In genomic region chr2:87223873-87224272, GRCh38 we compare ENCODE assay signal across 7 cellular contexts.
DNase-seq lines count a peak whose midpoint lies in the region; ATAC-seq, FAIRE-seq and TF ChIP-seq lines count a peak whose summit lies in the region.
"Not testable (repeated sequence)": the region's sequence is repeated elsewhere in the genome, so short reads cannot be mapped to it uniquely, and the experiment has no call there.

No MANE protein-coding gene starts in this region.

- not testable (repeated sequence) for H3K79me1 ChIP-seq in IMR-90 (ENCODE audit: low read depth in 1 of 2, low read length in 2 of 2)

- not testable (repeated sequence) for TF ChIP-seq RAD21 in IMR-90 (IDR thresholded peaks at IDR 0.05; ENCODE audit: low read length); K562 (CRISPR knock-in tag; conservative IDR thresholded peaks at IDR 0.05 in 1 of 2, IDR thresholded peaks at IDR 0.05 in 1 of 2); HepG2 (CRISPR knock-in tag; IDR thresholded peaks at IDR 0.05)

- H3K4ac ChIP-seq in IMR-90 (ENCODE audit: low read depth, low read length), result not testable (repeated sequence)

- not testable (repeated sequence) for H3K18ac ChIP-seq in IMR-90 (ENCODE audit: low read depth, low read length)

- H2BK120ac ChIP-seq in IMR-90 (ENCODE audit: low read depth, low read length), result not testable (repeated sequence)

- H3K23ac ChIP-seq in IMR-90 (ENCODE audit: low read depth, low read length), result not testable (repeated sequence)

- in situ Hi-C loops in IMR-90 (cut with MboI; ENCODE audit: low sequenced_read_pairs), result loop anchor here (25.0 kb wide), 1 partner anchor 788 kb away; the partner anchor contains the start of gene RNU2-63P
- in situ Hi-C loops in K562 (cut with MboI); HepG2 (cut with HindIII; ENCODE audit: extremely low pct_ligation_motif_present, low pct_unique_long_range_greater_than_20kb): not testable (repeated sequence)

- not testable (repeated sequence) for H3K79me2 ChIP-seq in GM23338 (replicated peaks; ENCODE audit: insufficient read depth); astrocyte (ENCODE audit: insufficient read depth, low read length); K562 (ENCODE audit: control insufficient read depth, insufficient read depth, low read length); endothelial cell of umbilical vein (ENCODE audit: control insufficient read depth, insufficient read depth, low read length); HepG2 (ENCODE audit: insufficient read depth, low read length)

- not testable (repeated sequence) for H3K4me1 Mint-ChIP-seq in GM23338; astrocyte (ENCODE audit: low read depth, unreplicated experiment)

- H3K9me3 ChIP-seq in IMR-90 (ENCODE audit: control insufficient read depth, insufficient read depth, low read length); astrocyte (ENCODE audit: insufficient read depth, low read depth, low read length); K562 (replicated peaks; ENCODE audit: control insufficient read depth, insufficient read depth, low read depth, low read length); endothelial cell of umbilical vein (replicated peaks; ENCODE audit: control insufficient read depth, insufficient read depth, low read length); HepG2 (ENCODE audit: low read length): not testable (repeated sequence)

- not testable (repeated sequence) for H2AFZ ChIP-seq in GM23338; IMR-90 (replicated peaks; ENCODE audit: low read length, poor library complexity); astrocyte (ENCODE audit: low read depth, low read length); K562 (ENCODE audit: low read depth, low read length); endothelial cell of umbilical vein (ENCODE audit: low read depth, low read length); HepG2 (ENCODE audit: low read length)

- TF ChIP-seq POLR2A in IMR-90 (IDR thresholded peaks at IDR 0.05; ENCODE audit: low read depth, low read length); K562 (conservative IDR thresholded peaks at IDR 0.05); endothelial cell of umbilical vein (IDR thresholded peaks at IDR 0.05; ENCODE audit: low read depth, low read length); HepG2 (IDR thresholded peaks at IDR 0.05; ENCODE audit: insufficient read depth in 1 of 2, low read depth in 2 of 2, low read length in 2 of 2): not testable (repeated sequence)

- not testable (repeated sequence) for H3K56ac ChIP-seq in IMR-90 (ENCODE audit: extremely low read depth, insufficient read depth, low read length)

- not testable (repeated sequence) for DNase-seq in GM23338 (ENCODE audit: low spot score); IMR-90; astrocyte (ENCODE audit: low read depth); K562 (ENCODE audit: extremely low read depth in 1 of 4, low spot score in 3 of 4); endothelial cell of umbilical vein (ENCODE audit: low read depth, low spot score); HepG2 (ENCODE audit: low spot score)

- not testable (repeated sequence) for H3F3A ChIP-seq in GM23338 (replicated peaks; ENCODE audit: low read depth)

- not testable (repeated sequence) for H3K36me3 ChIP-seq in GM23338 (ENCODE audit: insufficient read depth); IMR-90 (ENCODE audit: control insufficient read depth, insufficient read depth, low read length); astrocyte (ENCODE audit: insufficient read depth, low read length); K562 (ENCODE audit: control insufficient read depth, insufficient read depth, low read length); endothelial cell of umbilical vein (ENCODE audit: control insufficient read depth in 2 of 2, extremely low read depth in 1 of 2, insufficient read depth in 2 of 2, low read length in 2 of 2); HepG2 (replicated peaks in 1 of 2; ENCODE audit: control insufficient read depth in 1 of 2, insufficient read depth in 2 of 2, low read length in 2 of 2)

- H2BK20ac ChIP-seq in IMR-90 (ENCODE audit: low read depth, low read length), result not testable (repeated sequence)

- not testable (repeated sequence) for H3K9me3 Mint-ChIP-seq in GM23338; astrocyte (ENCODE audit: unreplicated experiment)

- H2AK9ac ChIP-seq in IMR-90 (replicated peaks; ENCODE audit: low read depth, low read length, poor library complexity), result not testable (repeated sequence)

- CTCF ChIA-PET in IMR-90 (lab: Yijun Ruan, JAX); K562 (lab: Yijun Ruan, JAX; ENCODE audit: low intra/inter-chr PET ratio); endothelial cell of umbilical vein (lab: Charles Lee); HepG2 (lab: Yijun Ruan, JAX; ENCODE audit: low intra/inter-chr PET ratio, low total read pairs): not testable (repeated sequence)

- WGBS in IMR-90 (ENCODE audit: extremely low coverage in 2 of 2, insufficient read length in 1 of 2), 2 experiments, result no CpG with 5 or more reads among the region's 3 CpGs
- WGBS in K562 (ENCODE audit: insufficient coverage, low coverage, missing lambda C conversion rate), result 0% methylated on average over 1 of the region's 3 CpGs
- WGBS in HepG2 (ENCODE audit: low lambda C conversion rate), result 0% methylated on average over 2 of the region's 3 CpGs

- H3K4me3 Mint-ChIP-seq in GM23338; astrocyte (ENCODE audit: unreplicated experiment): not testable (repeated sequence)

- dilution Hi-C loops in IMR-90 (cut with HindIII; ENCODE audit: low sequenced_read_pairs, unreplicated experiment); endothelial cell of umbilical vein (cut with MboI; ENCODE audit: extremely low pct_ligation_motif_present, low sequenced_read_pairs): not testable (repeated sequence)

- not testable (repeated sequence) for H3K4me2 ChIP-seq in GM23338; IMR-90 (ENCODE audit: low read depth, low read length); astrocyte (ENCODE audit: low read length); K562 (ENCODE audit: insufficient read depth, low read length); endothelial cell of umbilical vein (ENCODE audit: insufficient read depth, low read length); HepG2 (ENCODE audit: low read depth, low read length)

- BruUV-seq in IMR-90 (replicated peaks; lab: Mats Ljungman, UMichigan); K562 (replicated peaks; lab: Mats Ljungman, UMichigan); endothelial cell of umbilical vein (replicated peaks; lab: Mats Ljungman, UMichigan); HepG2 (replicated peaks; lab: Mats Ljungman, UMichigan): not testable (repeated sequence)

- not testable (repeated sequence) for H4K20me1 ChIP-seq in GM23338 (replicated peaks; ENCODE audit: insufficient read depth); IMR-90 (ENCODE audit: insufficient read depth, low read length); astrocyte (ENCODE audit: insufficient read depth, low read length); K562 (replicated peaks; ENCODE audit: control insufficient read depth, insufficient read depth, low read length); endothelial cell of umbilical vein (replicated peaks; ENCODE audit: control insufficient read depth, extremely low read depth, insufficient read depth, low read length); HepG2 (ENCODE audit: insufficient read depth, low read length)

- not testable (repeated sequence) for H3K36me3 Mint-ChIP-seq in GM23338 (ENCODE audit: low read depth); astrocyte (ENCODE audit: low read depth, unreplicated experiment)

- not testable (repeated sequence) for H3K4me1 ChIP-seq in GM23338 (ENCODE audit: insufficient read depth); IMR-90 (ENCODE audit: control insufficient read depth, insufficient read depth, low read length); astrocyte (ENCODE audit: insufficient read depth, low read length); K562 (replicated peaks in 1 of 2; ENCODE audit: control insufficient read depth in 2 of 2, insufficient read depth in 2 of 2, low read length in 2 of 2); endothelial cell of umbilical vein (ENCODE audit: control insufficient read depth, extremely low read depth, insufficient read depth, low read length); HepG2 (ENCODE audit: insufficient read depth, low read length)

- not testable (repeated sequence) for H3K9me1 ChIP-seq in IMR-90 (ENCODE audit: insufficient read depth, low read length); K562 (ENCODE audit: control insufficient read depth, insufficient read depth, low read length); endothelial cell of umbilical vein (replicated peaks; ENCODE audit: control insufficient read depth, extremely low read depth, insufficient read depth, low read length)

- H3K27me3 ChIP-seq in GM23338 (ENCODE audit: insufficient read depth); IMR-90 (ENCODE audit: control insufficient read depth, insufficient read depth, low read length); astrocyte (ENCODE audit: insufficient read depth, low read length); K562 (ENCODE audit: control insufficient read depth in 2 of 2, insufficient read depth in 2 of 2, low read length in 2 of 2); endothelial cell of umbilical vein (ENCODE audit: control insufficient read depth in 2 of 2, insufficient read depth in 2 of 2, low read length in 2 of 2); HepG2 (ENCODE audit: control insufficient read depth in 1 of 2, insufficient read depth in 2 of 2, low read length in 2 of 2): not testable (repeated sequence)

- not testable (repeated sequence) for H3K27ac Mint-ChIP-seq in GM23338; astrocyte (ENCODE audit: unreplicated experiment)

- H2AK5ac ChIP-seq in IMR-90 (ENCODE audit: low read depth, low read length), result not testable (repeated sequence)

- H2BK15ac ChIP-seq in IMR-90 (ENCODE audit: low read depth, low read length), result not testable (repeated sequence)

- not testable (repeated sequence) for H2BK5ac ChIP-seq in IMR-90 (ENCODE audit: low read depth, low read length, poor library complexity, severe bottlenecking)

- not testable (repeated sequence) for H3K27me3 Mint-ChIP-seq in GM23338 (ENCODE audit: insufficient read depth, low read depth, poor library complexity); astrocyte (ENCODE audit: low read depth, unreplicated experiment)

- H4K91ac ChIP-seq in IMR-90 (ENCODE audit: insufficient read depth, low read depth, low read length), result not testable (repeated sequence)

- peak; percentile 90 for ATAC-seq in GM23338
- ATAC-seq in IMR-90 (ENCODE audit: low read depth), result 0 out of 2 replicates have a peak, but pooled peaks have one; percentile 31
- ATAC-seq in K562, result peak; percentile 70; the same call in 2 of the 3 replicates
- peak; percentile 79 for ATAC-seq in HepG2

- H3K9ac ChIP-seq in IMR-90 (ENCODE audit: low read depth, low read length); astrocyte (ENCODE audit: low read length); K562 (ENCODE audit: insufficient read depth in 1 of 2, low read depth in 2 of 2, low read length in 2 of 2); endothelial cell of umbilical vein (replicated peaks; ENCODE audit: extremely low read depth, insufficient read depth, low read length); HepG2 (ENCODE audit: insufficient read depth, low read depth, low read length): not testable (repeated sequence)

- POLR2A ChIA-PET in IMR-90 (lab: Charles Lee; ENCODE audit: unreplicated experiment); K562 (lab: Yijun Ruan, JAX); endothelial cell of umbilical vein (lab: Charles Lee); HepG2 (lab: Yijun Ruan, JAX): not testable (repeated sequence)

- not testable (repeated sequence) for TF ChIP-seq EP300 in K562 (IDR thresholded peaks at IDR 0.05; ENCODE audit: low read length); HepG2 (IDR thresholded peaks at IDR 0.05; ENCODE audit: low read depth in 2 of 2, low read length in 2 of 2); HepG2 (CRISPR knock-in tag; IDR thresholded peaks at IDR 0.05; ENCODE audit: borderline replicate concordance)

- intact Hi-C loops in IMR-90 (cut with micrococcal nuclease); K562 (cut with micrococcal nuclease); endothelial cell of umbilical vein (cut with micrococcal nuclease); HepG2 (cut with micrococcal nuclease; ENCODE audit: unreplicated experiment): not testable (repeated sequence)

- TF ChIP-seq CTCF in GM23338 (conservative IDR thresholded peaks at IDR 0.05; ENCODE audit: low read depth in 2 of 2); IMR-90 (conservative IDR thresholded peaks at IDR 0.05; ENCODE audit: low read depth, low read length); astrocyte (IDR thresholded peaks at IDR 0.05; ENCODE audit: insufficient read depth, low read depth, low read length); K562 (IDR thresholded peaks at IDR 0.05 in 2 of 3, conservative IDR thresholded peaks at IDR 0.05 in 1 of 3; ENCODE audit: insufficient read depth in 2 of 3, low read depth in 1 of 3, low read length in 3 of 3); endothelial cell of umbilical vein (IDR thresholded peaks at IDR 0.05; ENCODE audit: extremely low read depth in 1 of 2, insufficient read depth in 1 of 2, low read depth in 1 of 2, low read length in 2 of 2); HepG2 (CRISPR knock-in tag; IDR thresholded peaks at IDR 0.05): not testable (repeated sequence)

- H3K4me3 ChIP-seq in GM23338; IMR-90 (ENCODE audit: insufficient read depth, low read depth, low read length); astrocyte (ENCODE audit: insufficient read depth, low read depth, low read length); K562; endothelial cell of umbilical vein (replicated peaks in 1 of 3; ENCODE audit: insufficient read depth in 1 of 3, low read depth in 1 of 3, low read length in 3 of 3); HepG2 (replicated peaks in 1 of 3; ENCODE audit: insufficient read depth in 1 of 3, low read depth in 2 of 3, low read length in 3 of 3): not testable (repeated sequence)

- H4K5ac ChIP-seq in IMR-90 (ENCODE audit: low read depth, low read length), result not testable (repeated sequence)

- FAIRE-seq in TTC549 (lab: Jason Lieb, UNC), result peak; percentile 13
- FAIRE-seq in astrocyte (lab: Jason Lieb, UNC), result peak; percentile 20
- FAIRE-seq in K562 (lab: Jason Lieb, UNC), result peak; percentile 80
- peak; percentile 4 for FAIRE-seq in endothelial cell of umbilical vein (lab: Jason Lieb, UNC)
- FAIRE-seq in HepG2 (lab: Jason Lieb, UNC), result peak; percentile 92

- not testable (repeated sequence) for H3K14ac ChIP-seq in IMR-90 (replicated peaks; ENCODE audit: low read depth, low read length)

- not testable (repeated sequence) for H3K27ac ChIP-seq in GM23338 (ENCODE audit: low read depth); IMR-90 (ENCODE audit: insufficient read depth, low read length); astrocyte (ENCODE audit: low read depth, low read length); K562 (ENCODE audit: extremely low read depth, low read depth, low read length); endothelial cell of umbilical vein (ENCODE audit: insufficient read depth, low read depth, low read length); HepG2 (ENCODE audit: extremely low read length, insufficient read depth, low read length)

- not testable (repeated sequence) for H3K9me2 ChIP-seq in GM23338 (ENCODE audit: insufficient read depth)

- H4K8ac ChIP-seq in IMR-90 (ENCODE audit: low read depth in 2 of 2, low read length in 2 of 2), result not testable (repeated sequence)

Comparison
In these comparisons a context has a peak if more than half of its experiments do, and no peak if none do; other contexts are left out.
1. ATAC-seq: peak in every context shown above with its lines; median percentile 90 in GM23338; 79 in HepG2; 70 in K562; 31 in IMR-90.